8 cellular contexts compared by ENCODE assay signal in the genomic region with DNA sequence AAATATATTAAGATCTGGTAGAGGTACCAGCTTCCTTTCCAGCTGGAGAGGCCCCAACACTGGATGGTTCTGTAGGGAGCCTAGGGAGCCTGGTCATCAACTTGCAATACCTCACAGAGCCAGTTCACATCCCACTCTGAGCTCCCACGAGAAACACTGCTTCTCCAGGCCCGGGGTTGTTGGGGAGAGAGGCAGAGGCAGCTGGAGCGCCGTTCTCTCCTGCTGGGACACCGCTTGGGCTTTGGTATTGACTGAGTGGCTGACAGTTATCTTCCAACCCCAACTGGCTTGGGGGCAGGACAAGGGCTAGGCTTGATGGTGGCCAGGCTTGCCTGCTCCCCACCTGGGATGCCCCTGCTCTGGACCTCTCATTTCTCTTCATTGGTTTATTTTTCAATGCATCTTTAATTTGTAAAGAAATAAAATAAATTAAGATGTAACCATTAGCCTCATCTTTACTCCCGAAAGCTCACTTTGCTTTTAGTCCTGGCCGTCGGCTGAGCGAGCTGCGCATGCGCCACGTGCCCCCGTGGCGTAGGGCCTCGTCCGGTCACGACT. TPM values are rescaled to one million over a fixed set of nuclear protein-coding genes. Genes with fewer than 3 reads are reported as not detected.
DNase-seq lines count a peak whose midpoint lies in the region; ATAC-seq, FAIRE-seq and TF ChIP-seq lines count a peak whose summit lies in the region.

No MANE protein-coding gene starts in this region.

- H3K27ac ChIP-seq in RWPE1 (peak overlapping the region; percentile 97), body of pancreas (peak overlapping the region; percentile 79 to 95 (median 90)), spleen (peak overlapping the region; percentile 96 to 100 (median 98))

- peaks cover 9 to 19% of the 10 kb centered on the region in 2 donors for H3K36me3 ChIP-seq in body of pancreas (replicated peaks in 1 of 2; ENCODE audit: insufficient read depth in 1 of 2, low read depth in 2 of 2)
- peaks cover 0 to 77% (median 61%) of the 10 kb centered on the region in 6 donors for H3K36me3 ChIP-seq in spleen

- H3K4me3 ChIP-seq in body of pancreas (peak overlapping the region; percentile 75 to 81), spleen (peak overlapping the region; percentile 73 to 93 (median 86))

- 16 to 23% methylated on average over 17 of the region's 17 CpGs for WGBS in body of pancreas, 2 donors
- WGBS in spleen, 5 donors = 17 to 23% (median 19%) methylated on average over 17 of the region's 17 CpGs

- H3K4me1 ChIP-seq in body of pancreas (peaks cover 32% of the 10 kb centered on the region), spleen (peaks cover 37 to 81% (median 57%) of the 10 kb centered on the region in 6 donors)

- FAIRE-seq in GM18507 (lab: Jason Lieb, UNC) = peak; percentile 70

- TF ChIP-seq CTCF in RWPE1 (conservative IDR thresholded peaks at IDR 0.05; ENCODE audit: low read depth) (no peak), body of pancreas (IDR thresholded peaks at IDR 0.05) (no peak), spleen (IDR thresholded peaks at IDR 0.05 in 8 of 11, conservative IDR thresholded peaks at IDR 0.05 in 3 of 11) (no peak)

- peak; percentile 43 for ATAC-seq in HG03159 (IDR thresholded peaks at IDR 0.05; ENCODE audit: unreplicated experiment)
- ATAC-seq in body of pancreas = no peak
- ATAC-seq in HG03095 (IDR thresholded peaks at IDR 0.05; ENCODE audit: unreplicated experiment) = no peak

- POLR2A ChIA-PET in RWPE1 (lab: Yijun Ruan, JAX; ENCODE audit: low non-redundant PET) = interaction anchor here (0.5 to 1.2 kb wide), 5 partner anchors 9 to 1465 kb away, joined by 3 to 10 read pairs (median 4); a partner anchor contains a TSS

- H3K9me3 ChIP-seq in body of pancreas (no peaks in the 10 kb centered on the region), spleen (no peaks in the 10 kb centered on the region)

- H3K27me3 ChIP-seq in body of pancreas (no peaks in the 10 kb centered on the region), spleen (replicated peaks in 1 of 7) (no peaks in the 10 kb centered on the region)

- no peak for TF ChIP-seq POLR2A in body of pancreas (IDR thresholded peaks at IDR 0.05)
- no peak for TF ChIP-seq POLR2A in spleen (IDR thresholded peaks at IDR 0.05)

- intact Hi-C loops in body of pancreas (cut with DNase I) (no loop called here), spleen (cut with DNase I; ENCODE audit: low total_unique reads) (no loop called here)

- CTCF ChIA-PET in RWPE1 (lab: Yijun Ruan, JAX) = interaction anchor here (0.6 to 1.5 kb wide), 3 partner anchors 8 to 23 kb away, joined by 4 to 7 read pairs (median 5); no protein-coding TSS in a partner anchor

- DNase-seq in AG08395 (ENCODE audit: low spot score) (peak; percentile 95), GM18507 (ENCODE audit: extremely low spot score, insufficient read length, low read depth) (peak; percentile 72), RWPE1 (ENCODE audit: low spot score) (peak; percentile 88), body of pancreas (peak; percentile 81 to 88 (median 87)), iPS-NIHi11 (ENCODE audit: low spot score) (peak; percentile 97), spleen (peak; percentile 81)

RNA-seq across cellular contexts. Expression of a gene that starts 10.0 kb away (rescaled TPM):
- total RNA-seq in body of pancreas = 10 to 100 TPM in 1 of 2 donors, 1 to 10 TPM in 1; 9.3 to 15.8 TPM
- total RNA-seq in spleen = 10 to 100 TPM; 14.6 to 31.6 (median 18.3) TPM
- polyA plus RNA-seq in spleen = 10 to 100 TPM; 57.9 to 75.9 (median 73.1) TPM

RNA-seq across cellular contexts. Expression of a gene that starts 13.6 kb away (rescaled TPM):
- 10 to 100 TPM; 34.5 to 70.9 TPM for total RNA-seq in body of pancreas
- total RNA-seq in spleen = 100 to 1,000 TPM in 6 of 7 donors, 10 to 100 TPM in 1; 97.0 to 141 (median 129) TPM
- polyA plus RNA-seq in spleen = 100 to 1,000 TPM in 2 of 3 donors, 10 to 100 TPM in 1; 51.5 to 109 (median 101) TPM

RNA-seq across cellular contexts. Expression of a gene that starts 27.6 kb away (rescaled TPM):
- 10 to 100 TPM; 29.1 to 30.3 TPM for total RNA-seq in body of pancreas
- total RNA-seq in spleen = 10 to 100 TPM; 61.1 to 75.6 (median 71.6) TPM
- 10 to 100 TPM; 20.4 to 42.3 (median 28.6) TPM for polyA plus RNA-seq in spleen

RNA-seq across cellular contexts. Expression of a gene that starts 39.6 kb away (rescaled TPM):
- total RNA-seq in body of pancreas (10 to 100 TPM; 21.1 to 25.4 TPM), spleen (100 to 1,000 TPM in 5 of 7 donors, 10 to 100 TPM in 2; 84.6 to 159 (median 117) TPM)
- 10 to 100 TPM; 10.9 to 21.7 (median 12.3) TPM for polyA plus RNA-seq in spleen
